Comparison of ENCODE assay signal across 2 cellular contexts in genomic region chr6:147161253-147161973, GRCh38.
A peak's percentile ranks its signal among the peaks of the same experiment; 100 is the strongest.
TF ChIP-seq lines count a peak whose summit lies in the region.

No MANE protein-coding gene starts in this region.

TF ChIP-seq in A549, 52 proteins besides CTCF, POLR2A, EP300 and RAD21 (continued from another document):
- TF ChIP-seq CEBPB (IDR thresholded peaks at IDR 0.05) (no peak), NPAS2 (CRISPR knock-in tag; IDR thresholded peaks at IDR 0.05; ENCODE audit: borderline replicate concordance) (no peak), CBX2 (IDR thresholded peaks at IDR 0.05; ENCODE audit: borderline replicate concordance, low read depth) (no peak), RARB (CRISPR knock-in tag; IDR thresholded peaks at IDR 0.05) (no peak), FOSL2 (IDR thresholded peaks at IDR 0.05) (no peak), FOSL2 (CRISPR knock-in tag; IDR thresholded peaks at IDR 0.05) (no peak), ATOH8 (CRISPR knock-in tag; IDR thresholded peaks at IDR 0.05; ENCODE audit: low read depth) (no peak), HEYL (CRISPR knock-in tag; IDR thresholded peaks at IDR 0.05) (no peak), ZC3H11A (IDR thresholded peaks at IDR 0.05) (no peak), NR3C1 (IDR thresholded peaks at IDR 0.05) (no peak), HDAC2 (IDR thresholded peaks at IDR 0.05) (no peak), SMC3 (IDR thresholded peaks at IDR 0.05) (no peak), TP53 (CRISPR knock-in tag; IDR thresholded peaks at IDR 0.05) (no peak)
- TF ChIP-seq, protein P1, sequence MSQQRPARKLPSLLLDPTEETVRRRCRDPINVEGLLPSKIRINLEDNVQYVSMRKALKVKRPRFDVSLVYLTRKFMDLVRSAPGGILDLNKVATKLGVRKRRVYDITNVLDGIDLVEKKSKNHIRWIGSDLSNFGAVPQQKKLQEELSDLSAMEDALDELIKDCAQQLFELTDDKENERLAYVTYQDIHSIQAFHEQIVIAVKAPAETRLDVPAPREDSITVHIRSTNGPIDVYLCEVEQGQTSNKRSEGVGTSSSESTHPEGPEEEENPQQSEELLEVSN (IDR thresholded peaks at IDR 0.05; ENCODE audit: borderline replicate concordance, low read depth), result no peak

TF ChIP-seq in K562, 482 proteins besides CTCF, POLR2A, EP300 and RAD21 (continued from another document and continues in another):
- TF ChIP-seq CUX1 (CRISPR knock-in tag; IDR thresholded peaks at IDR 0.05), result peak; percentile 54; the same call in 1 of the 2 replicates
- TF ChIP-seq ZNF449 (CRISPR knock-in tag; IDR thresholded peaks at IDR 0.05), result no peak
- TF ChIP-seq MXI1 (IDR thresholded peaks at IDR 0.05; ENCODE audit: low read depth, low read length), result no peak
- no peak for TF ChIP-seq NCOA6 (IDR thresholded peaks at IDR 0.05)
- 0 out of 4 replicates have a peak, but pooled peaks of 1 of the 2 experiments have one; percentile 3 for TF ChIP-seq FOXA3 (CRISPR knock-in tag; conservative IDR thresholded peaks at IDR 0.05 in 1 of 2, IDR thresholded peaks at IDR 0.05 in 1 of 2)
- 0 out of 4 replicates have a peak, but pooled peaks of 1 of the 2 experiments have one; percentile 22 for TF ChIP-seq MLLT1 (IDR thresholded peaks at IDR 0.05)
- TF ChIP-seq NCOA2 (IDR thresholded peaks at IDR 0.05; ENCODE audit: partially characterized antibody in 2 of 2), result no peak
- TF ChIP-seq ZNF764 (CRISPR knock-in tag; IDR thresholded peaks at IDR 0.05; ENCODE audit: low read depth), result no peak
- TF ChIP-seq MCM7 (IDR thresholded peaks at IDR 0.05), result no peak
- peak; percentile 14; the same call in 1 of the 2 replicates for TF ChIP-seq CXXC5 (CRISPR knock-in tag; IDR thresholded peaks at IDR 0.05)
- no peak for TF ChIP-seq TSC22D4 (tag; IDR thresholded peaks at IDR 0.05)
- TF ChIP-seq ZNF507 (tag; conservative IDR thresholded peaks at IDR 0.05), result no peak
- TF ChIP-seq HSF4 (CRISPR knock-in tag; IDR thresholded peaks at IDR 0.05; ENCODE audit: borderline replicate concordance), result no peak
- TF ChIP-seq SLC30A9 (CRISPR knock-in tag; IDR thresholded peaks at IDR 0.05), result no peak
- TF ChIP-seq ZNF668 (CRISPR knock-in tag; IDR thresholded peaks at IDR 0.05), result no peak
- no peak for TF ChIP-seq RNF2 (IDR thresholded peaks at IDR 0.05)
- peak; percentile 86 for TF ChIP-seq ZNF592 (IDR thresholded peaks at IDR 0.05)
- no peak for TF ChIP-seq FUS (optimal IDR thresholded peaks at IDR 0.05; ENCODE audit: low read depth, low read length)
- TF ChIP-seq CBX8 (IDR thresholded peaks at IDR 0.05; ENCODE audit: borderline replicate concordance, extremely low read depth, low read depth, low read length, poor library complexity, severe bottlenecking), result no peak
- TF ChIP-seq NKRF (IDR thresholded peaks at IDR 0.05; ENCODE audit: borderline replicate concordance), result no peak
- TF ChIP-seq RBBP5 (IDR thresholded peaks at IDR 0.05; ENCODE audit: borderline replicate concordance, insufficient read depth, low read length, poor library complexity, severe bottlenecking), result no peak
- TF ChIP-seq GABPA (tag; conservative IDR thresholded peaks at IDR 0.05; ENCODE audit: low read depth), result no peak
- no peak for TF ChIP-seq PML (IDR thresholded peaks at IDR 0.05; ENCODE audit: low read length)
- peak; percentile 40; the same call in 1 of the 2 replicates for TF ChIP-seq DDX20 (tag; IDR thresholded peaks at IDR 0.05; ENCODE audit: low read depth)
- TF ChIP-seq, protein P2, sequence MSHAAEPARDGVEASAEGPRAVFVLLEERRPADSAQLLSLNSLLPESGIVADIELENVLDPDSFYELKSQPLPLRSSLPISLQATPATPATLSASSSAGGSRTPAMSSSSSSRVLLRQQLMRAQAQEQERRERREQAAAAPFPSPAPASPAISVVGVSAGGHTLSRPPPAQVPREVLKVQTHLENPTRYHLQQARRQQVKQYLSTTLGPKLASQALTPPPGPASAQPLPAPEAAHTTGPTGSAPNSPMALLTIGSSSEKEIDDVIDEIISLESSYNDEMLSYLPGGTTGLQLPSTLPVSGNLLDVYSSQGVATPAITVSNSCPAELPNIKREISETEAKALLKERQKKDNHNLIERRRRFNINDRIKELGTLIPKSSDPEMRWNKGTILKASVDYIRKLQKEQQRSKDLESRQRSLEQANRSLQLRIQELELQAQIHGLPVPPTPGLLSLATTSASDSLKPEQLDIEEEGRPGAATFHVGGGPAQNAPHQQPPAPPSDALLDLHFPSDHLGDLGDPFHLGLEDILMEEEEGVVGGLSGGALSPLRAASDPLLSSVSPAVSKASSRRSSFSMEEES (CRISPR knock-in tag; IDR thresholded peaks at IDR 0.05), result no peak
- TF ChIP-seq ZNF695 (CRISPR knock-in tag; IDR thresholded peaks at IDR 0.05), result no peak
- no peak for TF ChIP-seq NCOR1 (IDR thresholded peaks at IDR 0.05)
- no peak for TF ChIP-seq POLR3A (IDR thresholded peaks at IDR 0.05; ENCODE audit: borderline replicate concordance, extremely low read depth, insufficient read depth, insufficient read length)
- no peak; the same call in 1 of the 2 replicates for TF ChIP-seq HES1 (IDR thresholded peaks at IDR 0.05; ENCODE audit: low read depth)
- TF ChIP-seq, protein P3, sequence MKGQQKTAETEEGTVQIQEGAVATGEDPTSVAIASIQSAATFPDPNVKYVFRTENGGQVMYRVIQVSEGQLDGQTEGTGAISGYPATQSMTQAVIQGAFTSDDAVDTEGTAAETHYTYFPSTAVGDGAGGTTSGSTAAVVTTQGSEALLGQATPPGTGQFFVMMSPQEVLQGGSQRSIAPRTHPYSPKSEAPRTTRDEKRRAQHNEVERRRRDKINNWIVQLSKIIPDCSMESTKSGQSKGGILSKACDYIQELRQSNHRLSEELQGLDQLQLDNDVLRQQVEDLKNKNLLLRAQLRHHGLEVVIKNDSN (CRISPR knock-in tag; IDR thresholded peaks at IDR 0.05), result no peak
- no peak for TF ChIP-seq ZBTB34 (CRISPR knock-in tag; IDR thresholded peaks at IDR 0.05)
- no peak for TF ChIP-seq CBX5 (IDR thresholded peaks at IDR 0.05; ENCODE audit: borderline replicate concordance, low read depth)
- no peak for TF ChIP-seq TAF7 (tag; IDR thresholded peaks at IDR 0.05)
- TF ChIP-seq CHD1 (IDR thresholded peaks at IDR 0.05; ENCODE audit: low read length), result no peak
- TF ChIP-seq NBN (IDR thresholded peaks at IDR 0.05; ENCODE audit: low read depth), result no peak
- no peak for TF ChIP-seq FOXJ2 (tag; IDR thresholded peaks at IDR 0.05)
- TF ChIP-seq PHB2 (IDR thresholded peaks at IDR 0.05; ENCODE audit: low read depth), result no peak
- no peak for TF ChIP-seq MAFG (tag; conservative IDR thresholded peaks at IDR 0.05)
